In genomic region chr18:26367425-26367824, GRCh38 we compare ENCODE assay signal across 9 cellular contexts.
"Had no signal": no experiment of that assay in that cellular context is flagged by ENCODE, and none has a peak within 500 bp of the region (broad histone marks: within the 10 kb centered on the region; RNA-seq: fewer than 3 reads in every experiment).

No MANE protein-coding gene starts in this region.

- H3K27ac ChIP-seq: GM23248 had no signal

- H3K9me3 ChIP-seq: HAP-1 had no signal

- ATAC-seq: GM23338, HCT116 had no signal

- H3K4me1 ChIP-seq: HAP-1 had no signal

- H3K4me3 Mint-ChIP-seq: GM23338, H9, HFFc6 had no signal

- H2AFZ ChIP-seq: GM23248, GM23338 had no signal

- H3K36me3 ChIP-seq: HAP-1 had no signal

- H3K4me3 ChIP-seq: GM23248, GM23338, HAP-1 had no signal

- DNase-seq: GM23248, GOT3, H7, H9, HCEC 1CT, HFFc6 had no signal

- H3K9me3 Mint-ChIP-seq: HFFc6 had no signal

- H3K27ac Mint-ChIP-seq: GM23338, H9, HFFc6 had no signal
